9 cellular contexts compared by ENCODE assay signal in genomic region chr5:39177629-39177959, GRCh38. TPM values are rescaled to one million over a fixed set of nuclear protein-coding genes. Genes with fewer than 3 reads are reported as not detected.
DNase-seq lines count a peak whose midpoint lies in the region; ATAC-seq and TF ChIP-seq lines count a peak whose summit lies in the region.
"Had no signal": no experiment of that assay in that cellular context is flagged by ENCODE, and none has a peak within 500 bp of the region (broad histone marks: within the 10 kb centered on the region; RNA-seq: fewer than 3 reads in every experiment).

No MANE protein-coding gene starts in this region.

- H3K4me1 Mint-ChIP-seq in GM23338, result peaks cover 7% of the 10 kb centered on the region; the same call in 2 of the 3 replicates

- no peak overlapping the region for H3K27ac Mint-ChIP-seq in GM23338

- no peak overlapping the region for H3K4me3 ChIP-seq in GM23338

- no peaks in the 10 kb centered on the region for H3F3A ChIP-seq in GM23338 (replicated peaks; ENCODE audit: low read depth)

- H4K20me1 ChIP-seq in GM23338 (replicated peaks; ENCODE audit: insufficient read depth), result no peaks in the 10 kb centered on the region

- no peaks in the 10 kb centered on the region for H3K36me3 ChIP-seq in GM23338 (ENCODE audit: insufficient read depth)

- TF ChIP-seq CTCF in GM23338 (conservative IDR thresholded peaks at IDR 0.05; ENCODE audit: low read depth in 2 of 2), result no peak

- H3K4me2 ChIP-seq in GM23338, result no peak overlapping the region

- peak overlapping the region; percentile 49; the same call in 1 of the 2 replicates for H2AFZ ChIP-seq in GM23338

- H3K79me2 ChIP-seq in GM23338 (replicated peaks; ENCODE audit: insufficient read depth), result no peaks in the 10 kb centered on the region

- no peaks in the 10 kb centered on the region for H3K27me3 Mint-ChIP-seq in GM23338 (ENCODE audit: insufficient read depth, low read depth, poor library complexity)

- H3K9me2 ChIP-seq in GM23338 (ENCODE audit: insufficient read depth), result no peaks in the 10 kb centered on the region

- ATAC-seq in GM18511 (IDR thresholded peaks at IDR 0.05; ENCODE audit: unreplicated experiment), result peak; percentile 79
- ATAC-seq in GM23338, result no peak

- no peaks in the 10 kb centered on the region for H3K4me1 ChIP-seq in GM23338 (ENCODE audit: insufficient read depth)

- H3K9me3 Mint-ChIP-seq in GM23338, result no peaks in the 10 kb centered on the region

- no peak overlapping the region for H3K4me3 Mint-ChIP-seq in GM23338

- DNase-seq in GM23338 (ENCODE audit: low spot score) (no peak), NOMO-1 treated with dmso at 0.1 percent for 144 hours (lab: John Stamatoyannopoulos, UW; ENCODE audit: unreplicated experiment) (peak; percentile 95), medulla oblongata (ENCODE audit: extremely low spot score) (peak; percentile 46), NCI-H1092 treated with DMSO at 0.1 percent for 48 hours (lab: John Stamatoyannopoulos, UW) (no peak), ureter (ENCODE audit: low spot score) (no peak)
- no peak for DNase-seq in stimulated activated CD4-positive, alpha-beta T cell treated with anti-CD3 and anti-CD28 coated beads, Interleukin-4, amount 100 ng/mL, for 1 hour
- DNase-seq in activated CD4-positive, alpha-beta T cell treated with anti-CD3 and anti-CD28 coated beads, Interleukin-2, amount 50 U/mL, for 1 hour, result no peak
- DNase-seq: anterior cingulate cortex had no signal

- no peak overlapping the region for H3K27ac ChIP-seq in GM23338 (ENCODE audit: low read depth)

- H3K36me3 Mint-ChIP-seq in GM23338 (ENCODE audit: low read depth), result no peaks in the 10 kb centered on the region

- no peaks in the 10 kb centered on the region for H3K27me3 ChIP-seq in GM23338 (ENCODE audit: insufficient read depth)

TF ChIP-seq in GM23338, 12 proteins besides CTCF, POLR2A, EP300 and RAD21:
- TF ChIP-seq, protein P1, sequence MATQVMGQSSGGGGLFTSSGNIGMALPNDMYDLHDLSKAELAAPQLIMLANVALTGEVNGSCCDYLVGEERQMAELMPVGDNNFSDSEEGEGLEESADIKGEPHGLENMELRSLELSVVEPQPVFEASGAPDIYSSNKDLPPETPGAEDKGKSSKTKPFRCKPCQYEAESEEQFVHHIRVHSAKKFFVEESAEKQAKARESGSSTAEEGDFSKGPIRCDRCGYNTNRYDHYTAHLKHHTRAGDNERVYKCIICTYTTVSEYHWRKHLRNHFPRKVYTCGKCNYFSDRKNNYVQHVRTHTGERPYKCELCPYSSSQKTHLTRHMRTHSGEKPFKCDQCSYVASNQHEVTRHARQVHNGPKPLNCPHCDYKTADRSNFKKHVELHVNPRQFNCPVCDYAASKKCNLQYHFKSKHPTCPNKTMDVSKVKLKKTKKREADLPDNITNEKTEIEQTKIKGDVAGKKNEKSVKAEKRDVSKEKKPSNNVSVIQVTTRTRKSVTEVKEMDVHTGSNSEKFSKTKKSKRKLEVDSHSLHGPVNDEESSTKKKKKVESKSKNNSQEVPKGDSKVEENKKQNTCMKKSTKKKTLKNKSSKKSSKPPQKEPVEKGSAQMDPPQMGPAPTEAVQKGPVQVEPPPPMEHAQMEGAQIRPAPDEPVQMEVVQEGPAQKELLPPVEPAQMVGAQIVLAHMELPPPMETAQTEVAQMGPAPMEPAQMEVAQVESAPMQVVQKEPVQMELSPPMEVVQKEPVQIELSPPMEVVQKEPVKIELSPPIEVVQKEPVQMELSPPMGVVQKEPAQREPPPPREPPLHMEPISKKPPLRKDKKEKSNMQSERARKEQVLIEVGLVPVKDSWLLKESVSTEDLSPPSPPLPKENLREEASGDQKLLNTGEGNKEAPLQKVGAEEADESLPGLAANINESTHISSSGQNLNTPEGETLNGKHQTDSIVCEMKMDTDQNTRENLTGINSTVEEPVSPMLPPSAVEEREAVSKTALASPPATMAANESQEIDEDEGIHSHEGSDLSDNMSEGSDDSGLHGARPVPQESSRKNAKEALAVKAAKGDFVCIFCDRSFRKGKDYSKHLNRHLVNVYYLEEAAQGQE (IDR thresholded peaks at IDR 0.05; ENCODE audit: unreplicated experiment), result no peak
- TF ChIP-seq EZH2phosphoT487 (IDR thresholded peaks at IDR 0.05; ENCODE audit: unreplicated experiment) (no peak), ZNF331 (CRISPR knock-in tag; IDR thresholded peaks at IDR 0.05; ENCODE audit: low read depth) (no peak), NANOG (IDR thresholded peaks at IDR 0.05; ENCODE audit: borderline replicate concordance) (no peak), EZH2 (IDR thresholded peaks at IDR 0.05; ENCODE audit: low read depth, unreplicated experiment) (no peak), CREB1 (CRISPR knock-in tag; IDR thresholded peaks at IDR 0.05; ENCODE audit: low read depth) (no peak), STAT1 (IDR thresholded peaks at IDR 0.05; ENCODE audit: unreplicated experiment) (no peak), JUNB (IDR thresholded peaks at IDR 0.05; ENCODE audit: unreplicated experiment) (no peak), ZNF114 (CRISPR knock-in tag; IDR thresholded peaks at IDR 0.05) (no peak), ETS1 (IDR thresholded peaks at IDR 0.05) (no peak), POLR2AphosphoS5 (IDR thresholded peaks at IDR 0.05; ENCODE audit: low read depth) (no peak)
- TF ChIP-seq, protein P2, sequence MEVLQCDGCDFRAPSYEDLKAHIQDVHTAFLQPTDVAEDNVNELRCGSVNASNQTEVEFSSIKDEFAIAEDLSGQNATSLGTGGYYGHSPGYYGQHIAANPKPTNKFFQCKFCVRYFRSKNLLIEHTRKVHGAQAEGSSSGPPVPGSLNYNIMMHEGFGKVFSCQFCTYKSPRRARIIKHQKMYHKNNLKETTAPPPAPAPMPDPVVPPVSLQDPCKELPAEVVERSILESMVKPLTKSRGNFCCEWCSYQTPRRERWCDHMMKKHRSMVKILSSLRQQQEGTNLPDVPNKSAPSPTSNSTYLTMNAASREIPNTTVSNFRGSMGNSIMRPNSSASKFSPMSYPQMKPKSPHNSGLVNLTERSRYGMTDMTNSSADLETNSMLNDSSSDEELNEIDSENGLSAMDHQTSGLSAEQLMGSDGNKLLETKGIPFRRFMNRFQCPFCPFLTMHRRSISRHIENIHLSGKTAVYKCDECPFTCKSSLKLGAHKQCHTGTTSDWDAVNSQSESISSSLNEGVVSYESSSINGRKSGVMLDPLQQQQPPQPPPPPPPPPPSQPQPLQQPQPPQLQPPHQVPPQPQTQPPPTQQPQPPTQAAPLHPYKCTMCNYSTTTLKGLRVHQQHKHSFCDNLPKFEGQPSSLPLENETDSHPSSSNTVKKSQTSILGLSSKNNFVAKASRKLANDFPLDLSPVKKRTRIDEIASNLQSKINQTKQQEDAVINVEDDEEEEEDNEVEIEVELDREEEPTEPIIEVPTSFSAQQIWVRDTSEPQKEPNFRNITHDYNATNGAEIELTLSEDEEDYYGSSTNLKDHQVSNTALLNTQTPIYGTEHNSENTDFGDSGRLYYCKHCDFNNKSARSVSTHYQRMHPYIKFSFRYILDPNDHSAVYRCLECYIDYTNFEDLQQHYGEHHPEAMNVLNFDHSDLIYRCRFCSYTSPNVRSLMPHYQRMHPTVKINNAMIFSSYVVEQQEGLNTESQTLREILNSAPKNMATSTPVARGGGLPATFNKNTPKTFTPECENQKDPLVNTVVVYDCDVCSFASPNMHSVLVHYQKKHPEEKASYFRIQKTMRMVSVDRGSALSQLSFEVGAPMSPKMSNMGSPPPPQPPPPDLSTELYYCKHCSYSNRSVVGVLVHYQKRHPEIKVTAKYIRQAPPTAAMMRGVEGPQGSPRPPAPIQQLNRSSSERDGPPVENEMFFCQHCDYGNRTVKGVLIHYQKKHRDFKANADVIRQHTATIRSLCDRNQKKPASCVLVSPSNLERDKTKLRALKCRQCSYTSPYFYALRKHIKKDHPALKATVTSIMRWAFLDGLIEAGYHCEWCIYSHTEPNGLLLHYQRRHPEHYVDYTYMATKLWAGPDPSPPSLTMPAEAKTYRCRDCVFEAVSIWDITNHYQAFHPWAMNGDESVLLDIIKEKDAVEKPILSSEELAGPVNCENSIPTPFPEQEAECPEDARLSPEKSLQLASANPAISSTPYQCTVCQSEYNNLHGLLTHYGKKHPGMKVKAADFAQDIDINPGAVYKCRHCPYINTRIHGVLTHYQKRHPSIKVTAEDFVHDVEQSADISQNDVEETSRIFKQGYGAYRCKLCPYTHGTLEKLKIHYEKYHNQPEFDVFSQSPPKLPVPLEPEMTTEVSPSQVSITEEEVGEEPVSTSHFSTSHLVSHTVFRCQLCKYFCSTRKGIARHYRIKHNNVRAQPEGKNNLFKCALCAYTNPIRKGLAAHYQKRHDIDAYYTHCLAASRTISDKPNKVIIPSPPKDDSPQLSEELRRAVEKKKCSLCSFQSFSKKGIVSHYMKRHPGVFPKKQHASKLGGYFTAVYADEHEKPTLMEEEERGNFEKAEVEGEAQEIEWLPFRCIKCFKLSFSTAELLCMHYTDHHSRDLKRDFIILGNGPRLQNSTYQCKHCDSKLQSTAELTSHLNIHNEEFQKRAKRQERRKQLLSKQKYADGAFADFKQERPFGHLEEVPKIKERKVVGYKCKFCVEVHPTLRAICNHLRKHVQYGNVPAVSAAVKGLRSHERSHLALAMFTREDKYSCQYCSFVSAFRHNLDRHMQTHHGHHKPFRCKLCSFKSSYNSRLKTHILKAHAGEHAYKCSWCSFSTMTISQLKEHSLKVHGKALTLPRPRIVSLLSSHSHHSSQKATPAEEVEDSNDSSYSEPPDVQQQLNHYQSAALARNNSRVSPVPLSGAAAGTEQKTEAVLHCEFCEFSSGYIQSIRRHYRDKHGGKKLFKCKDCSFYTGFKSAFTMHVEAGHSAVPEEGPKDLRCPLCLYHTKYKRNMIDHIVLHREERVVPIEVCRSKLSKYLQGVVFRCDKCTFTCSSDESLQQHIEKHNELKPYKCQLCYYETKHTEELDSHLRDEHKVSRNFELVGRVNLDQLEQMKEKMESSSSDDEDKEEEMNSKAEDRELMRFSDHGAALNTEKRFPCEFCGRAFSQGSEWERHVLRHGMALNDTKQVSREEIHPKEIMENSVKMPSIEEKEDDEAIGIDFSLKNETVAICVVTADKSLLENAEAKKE (CRISPR knock-in tag; IDR thresholded peaks at IDR 0.05), result no peak

RNA-seq across cellular contexts. Expression of gene FYB1, which starts 41.8 kb away (rescaled TPM):
- not detected in 2 replicates for total RNA-seq in GM23338 (2014; rRNA removed; shearing (Covaris generic))
- not detected in 2 replicates for polyA plus RNA-seq in GM23338 (2016; fragmentation: Nextera tagmentation; extraction: Ambion mirVana)
- total RNA-seq in ureter, result 17.9 TPM

Comparison
In these comparisons a context has a peak if more than half of its experiments do, and no peak if none do; other contexts are left out.
1. DNase-seq: peak in NOMO-1 treated with dmso at 0.1 percent for 144 hours (single experiment) and medulla oblongata (single experiment); none in GM23338 (single experiment), NCI-H1092 treated with DMSO at 0.1 percent for 48 hours (single experiment), stimulated activated CD4-positive, alpha-beta T cell treated with anti-CD3 and anti-CD28 coated beads, Interleukin-4, amount 100 ng/mL, for 1 hour (single experiment), ureter (single experiment) and activated CD4-positive, alpha-beta T cell treated with anti-CD3 and anti-CD28 coated beads, Interleukin-2, amount 50 U/mL, for 1 hour (single experiment).
2. RNA of gene FYB1, which starts 41.8 kb away (total RNA-seq): 17.9 TPM in ureter (single experiment); not detected in GM23338; every median in the first group is over 10 times any median in the second.